20 cellular contexts compared by ENCODE assay signal in the genomic region with DNA sequence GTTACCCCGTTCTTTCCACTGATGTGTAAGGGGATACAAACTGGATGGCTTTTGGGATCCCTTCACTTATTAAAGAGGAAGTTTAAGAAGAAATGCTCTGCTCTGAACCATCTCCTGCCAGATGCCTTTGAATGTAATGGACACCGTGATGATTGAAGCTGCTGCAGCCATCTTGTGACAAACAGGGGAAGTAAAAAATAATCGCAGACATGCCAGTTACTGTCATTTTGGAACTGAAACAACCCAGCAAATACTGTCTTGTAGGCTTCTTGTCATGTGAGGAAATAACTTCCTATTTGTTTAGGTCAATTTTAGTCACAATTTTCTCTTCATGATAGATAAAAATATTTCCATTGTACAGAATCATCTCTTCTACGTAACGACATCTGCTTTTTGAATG.
DNase-seq lines count a peak whose midpoint lies in the region; ATAC-seq and TF ChIP-seq lines count a peak whose summit lies in the region.
"Had no signal": no experiment of that assay in that cellular context is flagged by ENCODE, and none has a peak within 500 bp of the region (broad histone marks: within the 10 kb centered on the region; RNA-seq: fewer than 3 reads in every experiment).

No MANE protein-coding gene starts in this region.

- H3K27me3 ChIP-seq in colonic mucosa = no peaks in the 10 kb centered on the region
- H3K27me3 ChIP-seq: uterus had no signal

- H3K4me3 ChIP-seq in colonic mucosa = no peak overlapping the region
- H3K4me3 ChIP-seq: uterus had no signal

- no peak overlapping the region for H3K9ac ChIP-seq in colonic mucosa (ENCODE audit: low read depth in 2 of 2, low read length in 2 of 2)

- TF ChIP-seq CTCF in colonic mucosa (IDR thresholded peaks at IDR 0.05) = no peak

- no peaks in the 10 kb centered on the region for H3K4me1 ChIP-seq in colonic mucosa

- intact Hi-C loops in colonic mucosa (cut with DNase I) = no loop called here

- no peaks in the 10 kb centered on the region for H3K9me3 ChIP-seq in colonic mucosa
- H3K9me3 ChIP-seq: uterus had no signal

- no peaks in the 10 kb centered on the region for H3K36me3 ChIP-seq in colonic mucosa
- H3K36me3 ChIP-seq: uterus had no signal

- no peak for TF ChIP-seq POLR2A in GM18505 (IDR thresholded peaks at IDR 0.05; ENCODE audit: borderline replicate concordance, extremely low read depth, insufficient read depth, insufficient read length)

- ATAC-seq in GM18505 (IDR thresholded peaks at IDR 0.05; ENCODE audit: unreplicated experiment) = peak; percentile 77
- peak; percentile 59 for ATAC-seq in GM19463 (IDR thresholded peaks at IDR 0.05; ENCODE audit: unreplicated experiment)
- peak; percentile 89 for ATAC-seq in HG02852 (IDR thresholded peaks at IDR 0.05; ENCODE audit: unreplicated experiment)
- peak; percentile 65 for ATAC-seq in HG03571 (IDR thresholded peaks at IDR 0.05; ENCODE audit: unreplicated experiment)
- ATAC-seq: activated CD4-positive, alpha-beta T cell treated with anti-CD3 and anti-CD28 coated beads for 36 hours; activated naive CD4-positive, alpha-beta T cell treated with anti-CD3 and anti-CD28 coated beads, Interleukin-2, amount 50 U/mL, for 72 hours; Panc1; stimulated activated naive CD8-positive, alpha-beta T cell treated with anti-CD3 and anti-CD28 coated beads, Interleukin-15, Interleukin-2, amounts not matched to agents 100 U/mL and 50 U/mL, for 24 hours had no signal

- DNase-seq in NAMALWA (ENCODE audit: low spot score) (no peak), NCI-H446 treated with DMSO at 0.1 percent for 48 hours (lab: John Stamatoyannopoulos, UW) (no peak), colonic mucosa (no peak)
- DNase-seq in activated naive CD4-positive, alpha-beta T cell treated with anti-CD3 and anti-CD28 coated beads, Interleukin-2, amount 50 U/mL, for 16 hours = no peak
- DNase-seq: activated CD4-positive, alpha-beta T cell treated with anti-CD3 and anti-CD28 coated beads for 36 hours; COR-L47; HCEC 1CT; KG1; NCI-H1417 treated with DMSO at 0.1 percent for 48 hours; NCI-H510A treated with DMSO at 0.1 percent for 48 hours; stimulated activated naive CD8-positive, alpha-beta T cell treated with anti-CD3 and anti-CD28 coated beads, Interleukin-15, Interleukin-2, amounts not matched to agents 100 U/mL and 50 U/mL, for 24 hours; T-helper 2 cell; uterus had no signal

- no peak overlapping the region for H3K27ac ChIP-seq in colonic mucosa
- H3K27ac ChIP-seq: HL-60, uterus had no signal
